In genomic region chrY:2935606-2936521, GRCh38 we compare ENCODE assay signal across 9 cellular contexts. TPM values are rescaled to one million over a fixed set of nuclear protein-coding genes. Genes with fewer than 3 reads are reported as not detected.
DNase-seq lines count a peak whose midpoint lies in the region; ATAC-seq and TF ChIP-seq lines count a peak whose summit lies in the region.
"Had no signal": no experiment of that assay in that cellular context is flagged by ENCODE, and none has a peak within 500 bp of the region (broad histone marks: within the 10 kb centered on the region; RNA-seq: fewer than 3 reads in every experiment).

No MANE protein-coding gene starts in this region.

- peak overlapping the region; percentile 86 for H3K18ac ChIP-seq in mesendoderm (ENCODE audit: low read length)

- H3K4ac ChIP-seq in mesendoderm (ENCODE audit: low read depth, low read length): peak overlapping the region; percentile 94

- H3K36me3 ChIP-seq in body of pancreas (replicated peaks in 1 of 2; ENCODE audit: insufficient read depth in 1 of 2, low read depth in 2 of 2): no peaks in the 10 kb centered on the region
- no peaks in the 10 kb centered on the region for H3K36me3 ChIP-seq in mesendoderm (ENCODE audit: control insufficient read depth, insufficient read depth, low read length)
- no peaks in the 10 kb centered on the region for H3K36me3 ChIP-seq in tibial artery
- H3K36me3 ChIP-seq in osteoblast (ENCODE audit: insufficient read depth, low read length): no peaks in the 10 kb centered on the region

- H3K56ac ChIP-seq in mesendoderm (ENCODE audit: low read length): peak overlapping the region; percentile 97

- TF ChIP-seq POLR2A in body of pancreas (IDR thresholded peaks at IDR 0.05): no peak

- no peak overlapping the region for H2AFZ ChIP-seq in osteoblast (ENCODE audit: low read length)

- H3K9me3 ChIP-seq in body of pancreas: no peaks in the 10 kb centered on the region
- no peaks in the 10 kb centered on the region for H3K9me3 ChIP-seq in tibial artery
- no peaks in the 10 kb centered on the region for H3K9me3 ChIP-seq in osteoblast (ENCODE audit: low read depth, low read length)

- peaks cover 4% of the 10 kb centered on the region for H3K4me1 ChIP-seq in body of pancreas
- H3K4me1 ChIP-seq in mesendoderm (ENCODE audit: control insufficient read depth, low read depth, low read length): no peaks in the 10 kb centered on the region
- peaks cover 0 to 30% (median 1%) of the 10 kb centered on the region in 4 donors for H3K4me1 ChIP-seq in tibial artery
- no peaks in the 10 kb centered on the region for H3K4me1 ChIP-seq in osteoblast (ENCODE audit: insufficient read depth, low read length)

- H3K27me3 ChIP-seq in body of pancreas (no peaks in the 10 kb centered on the region), mesendoderm (ENCODE audit: insufficient read depth, low read length, poor library complexity) (no peaks in the 10 kb centered on the region), tibial artery (no peaks in the 10 kb centered on the region), osteoblast (ENCODE audit: insufficient read depth, low read length) (no peaks in the 10 kb centered on the region)

- peak; percentile 90 for DNase-seq in Ammon's horn (ENCODE audit: low spot score)
- DNase-seq in HCEC 1CT: peak; percentile 85
- DNase-seq in NK-92 treated with Interleukin-12 subunit alpha and Interleukin-12 subunit beta, amount 100 ng/mL, for 24 hours (lab: John Stamatoyannopoulos, UW): peak; percentile 77
- peak in 2 of 4 donors; percentile 88 to 90 for DNase-seq in body of pancreas
- DNase-seq in mesendoderm: peak; percentile 95
- peak; percentile 83 to 91 for DNase-seq in tibial artery
- DNase-seq in osteoblast (ENCODE audit: insufficient read length, low spot score, missing footprints): no peak
- no peak for DNase-seq in GM19240 (ENCODE audit: insufficient read length, low spot score)

- no peak overlapping the region for H3K23ac ChIP-seq in mesendoderm (ENCODE audit: low read length)

- ATAC-seq in body of pancreas: peak; percentile 86

- H4K8ac ChIP-seq in mesendoderm (ENCODE audit: low read depth, low read length): no peak overlapping the region

- peak overlapping the region; percentile 78 for H2BK5ac ChIP-seq in mesendoderm (ENCODE audit: low read length)

- H2BK15ac ChIP-seq in mesendoderm (replicated peaks; ENCODE audit: low read depth): no peak overlapping the region

- H3K79me2 ChIP-seq in mesendoderm (ENCODE audit: control insufficient read depth, insufficient read depth, low read length): peaks cover 23% of the 10 kb centered on the region
- H3K79me2 ChIP-seq in osteoblast (ENCODE audit: insufficient read depth, low read length): no peaks in the 10 kb centered on the region

- peak overlapping the region; percentile 61 for H2BK120ac ChIP-seq in mesendoderm (ENCODE audit: low read depth, low read length)

- no peaks in the 10 kb centered on the region for H4K20me1 ChIP-seq in osteoblast (ENCODE audit: insufficient read depth, low read length)

- peak overlapping the region; percentile 27 for H3K4me2 ChIP-seq in mesendoderm (ENCODE audit: low read length)
- no peak overlapping the region for H3K4me2 ChIP-seq in osteoblast (ENCODE audit: insufficient read depth, low read length)

- 0 to 1% methylated on average over 9 to 55 of the region's 74 CpGs for WGBS in body of pancreas, 2 donors
- no CpG with 5 or more reads among the region's 74 CpGs for WGBS in mesendoderm (ENCODE audit: extremely low coverage, insufficient coverage, low lambda C conversion rate)

- TF ChIP-seq CTCF in body of pancreas (IDR thresholded peaks at IDR 0.05) (peak in 2 of 7 experiments; percentile 50 to 53), tibial artery (IDR thresholded peaks at IDR 0.05) (peak; percentile 56 to 67), osteoblast (IDR thresholded peaks at IDR 0.05; ENCODE audit: extremely low read depth, low read depth, low read length) (no peak)

- peak overlapping the region in 2 of 4 donors; percentile 97 to 99 for H3K27ac ChIP-seq in body of pancreas
- peak overlapping the region; percentile 97 for H3K27ac ChIP-seq in mesendoderm (ENCODE audit: low read depth, low read length)
- H3K27ac ChIP-seq in tibial artery: peak overlapping the region; percentile 98 to 100
- no peak overlapping the region for H3K27ac ChIP-seq in osteoblast (ENCODE audit: low read depth, low read length)

- H3K79me1 ChIP-seq in mesendoderm (ENCODE audit: low read length): no peaks in the 10 kb centered on the region

- H3K9ac ChIP-seq in mesendoderm (ENCODE audit: low read length): peak overlapping the region; percentile 94

- intact Hi-C loops in body of pancreas (cut with DNase I) (no loop called here), tibial artery (cut with DNase I; ENCODE audit: low total_unique reads) (no loop called here)

- H2AK5ac ChIP-seq in mesendoderm (ENCODE audit: low read length): no peak overlapping the region

- no peak overlapping the region for H4K5ac ChIP-seq in mesendoderm (ENCODE audit: low read length)

- peak overlapping the region in 1 of 2 donors; percentile 25 for H3K4me3 ChIP-seq in body of pancreas
- H3K4me3 ChIP-seq in mesendoderm (ENCODE audit: low read length): peak overlapping the region; percentile 64
- H3K4me3 ChIP-seq in tibial artery: peak overlapping the region; percentile 67 to 73
- no peak overlapping the region for H3K4me3 ChIP-seq in osteoblast (ENCODE audit: insufficient read depth, low read length)

RNA-seq across cellular contexts. Expression of gene ZFY, which starts 0.7 kb away (rescaled TPM):
- total RNA-seq in body of pancreas: not detected
- polyA plus RNA-seq in mesendoderm (2013, experiment 1 of 2): 7.2 TPM
- 7.3 TPM for polyA plus RNA-seq in mesendoderm (2013, experiment 2 of 2)
- total RNA-seq in osteoblast: 21.7 TPM in 1 of 2 replicates, not detected in the other
- total RNA-seq: dermis microvascular lymphatic vessel endothelial cell had no signal

Comparison
In these comparisons a context has a peak if more than half of its experiments do, and no peak if none do; other contexts are left out.
1. DNase-seq: peak in Ammon's horn (single experiment), HCEC 1CT (single experiment), NK-92 treated with Interleukin-12 subunit alpha and Interleukin-12 subunit beta, amount 100 ng/mL, for 24 hours (single experiment), mesendoderm (single experiment) and tibial artery (2 of 2); none in osteoblast (single experiment) and GM19240 (single experiment).